In genomic region chr6:32175711-32176475, GRCh38 we compare ENCODE assay signal across 8 cellular contexts. TPM values are rescaled to one million over a fixed set of nuclear protein-coding genes. Genes with fewer than 3 reads are reported as not detected.
DNase-seq lines count a peak whose midpoint lies in the region; ATAC-seq, FAIRE-seq and TF ChIP-seq lines count a peak whose summit lies in the region.

Gene AGPAT1 (minus strand): TSS chr6:32176084. CDS start chr6:32171496, 4,588 bp downstream.

- peaks cover 6% of the 10 kb centered on the region for H3K36me3 ChIP-seq in ectodermal cell (ENCODE audit: control insufficient read depth, insufficient read depth, low read length)
- peaks cover 17% of the 10 kb centered on the region for H3K36me3 ChIP-seq in lower lobe of right lung

- peak within 1 kb of the TSS; percentile 99 for H3K27ac ChIP-seq in ectodermal cell (ENCODE audit: insufficient read depth, low read depth, low read length, poor library complexity, severe bottlenecking)
- H3K27ac ChIP-seq in lower lobe of right lung, result peak within 1 kb of the TSS; percentile 94

- 1 to 2% methylated on average over 26 to 27 of the region's 27 CpGs for WGBS in ectodermal cell, 2 experiments

- no peak for FAIRE-seq in HTR-8/SVneo (lab: Jason Lieb, UNC)

- DNase-seq in AG20443 (ENCODE audit: low spot score) (peak; percentile 97), HTR-8/SVneo (ENCODE audit: insufficient read length, low spot score) (peak; percentile 97), NOMO-1 (lab: John Stamatoyannopoulos, UW; ENCODE audit: unreplicated experiment in 2 of 2) (peak; percentile 89 to 96), lower lobe of right lung (peak; percentile 96)
- peak; percentile 99 for DNase-seq in activated CD8-positive, alpha-beta memory T cell treated with anti-CD3 and anti-CD28 coated beads for 24 hours
- DNase-seq in stimulated activated CD4-positive, alpha-beta T cell treated with anti-CD3 and anti-CD28 coated beads, Interleukin-4, amount 100 ng/mL, for 48 hours (ENCODE audit: low read depth in 2 of 2), result peak; percentile 96

- H3K9me3 ChIP-seq in ectodermal cell (ENCODE audit: control insufficient read depth, low read length) (no peaks in the 10 kb centered on the region), lower lobe of right lung (no peaks in the 10 kb centered on the region)

- peak within 1 kb of the TSS; percentile 98 for H3K4me3 ChIP-seq in ectodermal cell (ENCODE audit: insufficient read depth, low read depth, low read length)
- peak within 1 kb of the TSS; percentile 76 for H3K4me3 ChIP-seq in lower lobe of right lung

- H3K27me3 ChIP-seq in ectodermal cell (ENCODE audit: control insufficient read depth, insufficient read depth, low read length, poor library complexity, severe bottlenecking) (no peaks in the 10 kb centered on the region), lower lobe of right lung (ENCODE audit: low read depth) (no peaks in the 10 kb centered on the region)

- no peak for TF ChIP-seq CTCF in lower lobe of right lung (IDR thresholded peaks at IDR 0.05)

- intact Hi-C loops in lower lobe of right lung (cut with DNase I), result no loop called here

- ATAC-seq in GM19324 (IDR thresholded peaks at IDR 0.05; ENCODE audit: low FRiP score, unreplicated experiment) (peak; percentile 39), lower lobe of right lung (peak; percentile 78 to 82)

- H3K4me1 ChIP-seq in ectodermal cell (ENCODE audit: control insufficient read depth, insufficient read depth, low read length) (peaks cover 25% of the 10 kb centered on the region), lower lobe of right lung (peaks cover 45% of the 10 kb centered on the region)

RNA-seq across cellular contexts. Expression of gene AGPAT1, which starts in this region (rescaled TPM):
- polyA plus RNA-seq in ectodermal cell (2013, experiment 1 of 4), result 152 TPM
- 151 TPM for polyA plus RNA-seq in ectodermal cell (2013, experiment 2 of 4)
- polyA plus RNA-seq in ectodermal cell (2013, experiment 3 of 4), result 114 TPM
- 136 TPM for polyA plus RNA-seq in ectodermal cell (2013, experiment 4 of 4)
- 51.2 TPM for total RNA-seq in lower lobe of right lung

Comparison
In these comparisons a context has a peak if more than half of its experiments do, and no peak if none do; other contexts are left out.
1. Peak in every context shown above with its lines: DNase-seq, ATAC-seq, H3K4me3 ChIP-seq and H3K27ac ChIP-seq.